In genomic region chr5:9864791-9865190, GRCh38 we compare ENCODE assay signal across 23 cellular contexts.
DNase-seq lines count a peak whose midpoint lies in the region; ATAC-seq and TF ChIP-seq lines count a peak whose summit lies in the region.
"Had no signal": no experiment of that assay in that cellular context is flagged by ENCODE, and none has a peak within 500 bp of the region (broad histone marks: within the 10 kb centered on the region; RNA-seq: fewer than 3 reads in every experiment).

No MANE protein-coding gene starts in this region.

- H3K14ac ChIP-seq in trophoblast cell (ENCODE audit: low read length) = no peak overlapping the region

- no peaks in the 10 kb centered on the region for H3K4me1 Mint-ChIP-seq in T-helper 17 cell
- H3K4me1 Mint-ChIP-seq: CD14-positive monocyte; CD4-positive, alpha-beta memory T cell; CD4-positive, CD25-positive, alpha-beta regulatory T cell; CD8-positive, alpha-beta memory T cell had no signal

- TF ChIP-seq POLR2A in esophagus muscularis mucosa (IDR thresholded peaks at IDR 0.05; ENCODE audit: low read depth) = no peak

- H3K4me3 Mint-ChIP-seq in T-helper 17 cell = no peak overlapping the region
- H3K4me3 Mint-ChIP-seq: CD14-positive monocyte; CD4-positive, alpha-beta memory T cell; CD8-positive, alpha-beta memory T cell had no signal

- H3K23ac ChIP-seq in trophoblast cell (ENCODE audit: low read length) = no peak overlapping the region

- no peak overlapping the region for H2AFZ ChIP-seq in trophoblast cell (ENCODE audit: insufficient read depth, low read length, poor library complexity)

- H4K8ac ChIP-seq in trophoblast cell (ENCODE audit: low read depth, low read length) = no peak overlapping the region

- no peak overlapping the region for H2BK12ac ChIP-seq in trophoblast cell (ENCODE audit: low read length)

- H3K27ac Mint-ChIP-seq in T-helper 17 cell = no peak overlapping the region
- H3K27ac Mint-ChIP-seq: CD14-positive monocyte; CD4-positive, alpha-beta memory T cell; CD4-positive, CD25-positive, alpha-beta regulatory T cell; CD8-positive, alpha-beta memory T cell had no signal

- TF ChIP-seq EP300 in esophagus muscularis mucosa (IDR thresholded peaks at IDR 0.05) = no peak

- H3K4me1 ChIP-seq in esophagus muscularis mucosa (no peaks in the 10 kb centered on the region), trophoblast cell (ENCODE audit: control insufficient read depth in 1 of 2, insufficient read depth in 2 of 2, low read length in 2 of 2) (peaks cover 6 to 8% of the 10 kb centered on the region in 2 experiments)
- H3K4me1 ChIP-seq: BLaER1 had no signal

- TF ChIP-seq CTCF in esophagus muscularis mucosa (IDR thresholded peaks at IDR 0.05) (no peak), GM20000 (IDR thresholded peaks at IDR 0.05; ENCODE audit: extremely low read depth, missing control alignments) (no peak)

- H3K27me3 Mint-ChIP-seq in T-helper 17 cell = no peaks in the 10 kb centered on the region
- H3K27me3 Mint-ChIP-seq: CD4-positive, alpha-beta memory T cell; CD4-positive, CD25-positive, alpha-beta regulatory T cell; CD8-positive, alpha-beta memory T cell had no signal

- H3K79me1 ChIP-seq in trophoblast cell (ENCODE audit: low read length) = no peaks in the 10 kb centered on the region

- H3K9me3 ChIP-seq in esophagus muscularis mucosa (peaks cover 0 to 40% (median 12%) of the 10 kb centered on the region in 4 donors), trophoblast cell (ENCODE audit: insufficient read depth, low read depth, low read length) (peaks cover 6% of the 10 kb centered on the region), T-helper 17 cell (ENCODE audit: control insufficient read depth, low read length, poor library complexity, severe bottlenecking) (peaks cover 2% of the 10 kb centered on the region)
- H3K9me3 ChIP-seq: BE2C had no signal

- H3K36me3 ChIP-seq in esophagus muscularis mucosa = no peaks in the 10 kb centered on the region
- no peaks in the 10 kb centered on the region for H3K36me3 ChIP-seq in trophoblast cell (ENCODE audit: control insufficient read depth in 1 of 2, insufficient read depth in 2 of 2, low read length in 2 of 2)
- H3K36me3 ChIP-seq: BE2C, BLaER1 had no signal

- peak overlapping the region; percentile 54 for H3K9ac ChIP-seq in trophoblast cell (ENCODE audit: low read length)
- H3K9ac ChIP-seq: BLaER1 had no signal

- no peak overlapping the region for H3K4ac ChIP-seq in trophoblast cell (ENCODE audit: low read depth, low read length)

- no peak overlapping the region for H4K12ac ChIP-seq in trophoblast cell (ENCODE audit: low read depth, low read length)

- intact Hi-C loops in esophagus muscularis mucosa (cut with DNase I) = no loop called here

- DNase-seq in EL (peak; percentile 11), RPMI7951 (ENCODE audit: low read depth) (peak; percentile 26), esophagus muscularis mucosa (ENCODE audit: extremely low spot score) (peak; percentile 66), trophoblast cell (peak in 1 of 2 donors; percentile 3), NCI-H526 (lab: John Stamatoyannopoulos, UW) (no peak), T-helper 17 cell (no peak), GM20000 (ENCODE audit: low spot score) (no peak)
- DNase-seq: 8988T; ACHN; BE2C; C1 segment of cervical spinal cord; Caco-2; CD4-positive, alpha-beta memory T cell; CD4-positive, CD25-positive, alpha-beta regulatory T cell; CD8-positive, alpha-beta memory T cell; DMS 273 treated with DMSO at 0.1 percent for 48 hours; DMS153; DMS79; DND-41; GF-D8 had no signal

- H3K36me3 Mint-ChIP-seq in T-helper 17 cell (ENCODE audit: low read depth) = no peaks in the 10 kb centered on the region
- H3K36me3 Mint-ChIP-seq: CD14-positive monocyte; CD4-positive, CD25-positive, alpha-beta regulatory T cell had no signal

- no peak overlapping the region for H3K18ac ChIP-seq in trophoblast cell (ENCODE audit: low read length)

- no peak overlapping the region for H2BK120ac ChIP-seq in trophoblast cell (ENCODE audit: insufficient read depth, low read length, poor library complexity)

- no peak overlapping the region for H3K4me2 ChIP-seq in trophoblast cell (ENCODE audit: low read length)
- H3K4me2 ChIP-seq: BLaER1 had no signal

- H3K27ac ChIP-seq in esophagus muscularis mucosa (replicated peaks in 1 of 4) = no peak overlapping the region
- H3K27ac ChIP-seq in trophoblast cell (ENCODE audit: low read depth, low read length) = no peak overlapping the region
- H3K27ac ChIP-seq: BLaER1 had no signal

- 83% methylated on average over 3 of the region's 3 CpGs for WGBS in esophagus muscularis mucosa
- no CpG with 5 or more reads among the region's 3 CpGs for WGBS in trophoblast cell (ENCODE audit: extremely low coverage, insufficient coverage, insufficient read length)

- H3K79me2 ChIP-seq in trophoblast cell (ENCODE audit: control insufficient read depth, insufficient read depth, low read length, poor library complexity) = no peaks in the 10 kb centered on the region

- H2BK5ac ChIP-seq in trophoblast cell (ENCODE audit: low read depth, low read length, poor library complexity) = no peak overlapping the region

- ATAC-seq in T-helper 17 cell (no peak), HG02571 (IDR thresholded peaks at IDR 0.05; ENCODE audit: unreplicated experiment) (no peak)

- H3K27me3 ChIP-seq in esophagus muscularis mucosa (peaks cover 0 to 3% (median 0%) of the 10 kb centered on the region in 4 donors), trophoblast cell (ENCODE audit: insufficient read depth, low read length) (no peaks in the 10 kb centered on the region)
- H3K27me3 ChIP-seq: BE2C, BLaER1 had no signal

- no peak overlapping the region for H4K91ac ChIP-seq in trophoblast cell (ENCODE audit: low read depth, low read length)

- H3K4me3 ChIP-seq in esophagus muscularis mucosa (no peak overlapping the region), trophoblast cell (ENCODE audit: low read depth, low read length) (no peak overlapping the region)
- H3K4me3 ChIP-seq: BLaER1 had no signal

- no peak overlapping the region for H2AK5ac ChIP-seq in trophoblast cell (ENCODE audit: low read length)

Comparison
In these comparisons a context has a peak if more than half of its experiments do, and no peak if none do; other contexts are left out.
1. DNase-seq: peak in EL (single experiment), RPMI7951 (single experiment) and esophagus muscularis mucosa (single experiment); none in NCI-H526 (0 of 2), T-helper 17 cell (0 of 3) and GM20000 (single experiment).